In the genomic region with DNA sequence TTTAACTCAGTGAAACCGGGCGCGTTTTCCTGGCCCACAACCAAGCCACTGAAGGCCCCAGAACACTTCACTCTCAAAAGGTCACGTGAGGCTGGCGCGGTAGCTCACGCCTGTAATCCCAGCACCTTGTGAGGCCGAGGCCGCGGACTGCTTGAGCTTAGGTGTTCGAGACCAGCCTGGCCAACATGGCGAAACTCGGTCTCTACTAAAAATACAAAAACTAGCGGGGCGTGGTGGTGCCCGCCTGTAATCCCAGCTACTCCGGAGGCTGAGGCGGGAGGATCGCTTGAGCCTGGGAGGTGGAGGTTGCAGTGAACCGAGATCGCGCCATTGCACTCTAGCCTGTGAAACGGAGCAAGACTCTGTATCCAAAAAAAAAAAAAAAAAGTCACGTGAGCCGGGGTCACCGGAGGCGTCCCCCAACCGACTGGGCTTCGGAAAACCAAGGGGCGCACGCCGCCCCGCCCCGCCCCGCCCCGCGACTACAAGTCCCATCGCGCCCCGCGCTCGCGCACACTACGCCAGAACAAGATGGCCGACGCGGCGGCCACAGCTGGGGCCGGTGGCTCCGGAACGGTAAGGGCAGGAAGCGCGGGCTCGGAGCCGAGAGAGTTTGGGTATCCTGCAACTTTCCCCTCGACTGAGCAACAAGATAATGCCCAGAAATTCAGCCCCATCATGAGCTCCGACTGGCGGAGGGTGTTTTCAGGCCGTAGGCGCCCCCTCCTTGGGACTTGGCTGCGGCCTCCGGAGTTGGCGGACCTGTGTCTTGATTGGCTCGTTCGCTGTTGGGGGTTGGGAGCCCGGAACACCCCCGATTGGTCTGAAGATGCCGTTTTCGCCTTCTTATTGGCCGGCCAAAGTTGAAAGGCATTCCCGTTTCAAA, we compare ENCODE assay signal across 1 cellular context.
TF ChIP-seq lines count a peak whose summit lies in the region.

A gene with protein sequence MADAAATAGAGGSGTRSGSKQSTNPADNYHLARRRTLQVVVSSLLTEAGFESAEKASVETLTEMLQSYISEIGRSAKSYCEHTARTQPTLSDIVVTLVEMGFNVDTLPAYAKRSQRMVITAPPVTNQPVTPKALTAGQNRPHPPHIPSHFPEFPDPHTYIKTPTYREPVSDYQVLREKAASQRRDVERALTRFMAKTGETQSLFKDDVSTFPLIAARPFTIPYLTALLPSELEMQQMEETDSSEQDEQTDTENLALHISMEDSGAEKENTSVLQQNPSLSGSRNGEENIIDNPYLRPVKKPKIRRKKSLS (plus strand): TSS at position 514 of the 886 bp plus-strand sequence. CDS start 18 bp downstream, at position 532.

TF ChIP-seq in K562, 482 proteins besides CTCF, POLR2A, EP300 and RAD21 (continued from another document and continues in another):
- TF ChIP-seq, protein P1, sequence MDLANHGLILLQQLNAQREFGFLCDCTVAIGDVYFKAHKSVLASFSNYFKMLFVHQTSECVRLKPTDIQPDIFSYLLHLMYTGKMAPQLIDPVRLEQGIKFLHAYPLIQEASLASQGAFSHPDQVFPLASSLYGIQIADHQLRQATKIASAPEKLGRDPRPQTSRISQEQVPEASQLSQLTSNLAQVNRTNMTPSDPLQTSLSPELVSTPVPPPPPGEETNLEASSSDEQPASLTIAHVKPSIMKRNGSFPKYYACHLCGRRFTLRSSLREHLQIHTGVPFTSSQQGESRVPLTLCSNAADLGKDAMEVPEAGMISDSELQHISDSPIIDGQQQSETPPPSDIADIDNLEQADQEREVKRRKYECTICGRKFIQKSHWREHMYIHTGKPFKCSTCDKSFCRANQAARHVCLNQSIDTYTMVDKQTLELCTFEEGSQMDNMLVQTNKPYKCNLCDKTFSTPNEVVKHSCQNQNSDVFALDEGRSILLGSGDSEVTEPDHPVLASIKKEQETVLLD (IDR thresholded peaks at IDR 0.05) = peak; percentile 64; the same call in 1 of the 2 replicates
- TF ChIP-seq NCOA1 (IDR thresholded peaks at IDR 0.05; ENCODE audit: low read depth) (no peak), ZNF79 (CRISPR knock-in tag; IDR thresholded peaks at IDR 0.05; ENCODE audit: low read depth) (no peak), KLF1 (tag; IDR thresholded peaks at IDR 0.05) (0 out of 2 replicates have a peak, but pooled peaks have one; percentile 36), ATF1 (CRISPR knock-in tag; IDR thresholded peaks at IDR 0.05) (0 out of 2 replicates have a peak, but pooled peaks have one; percentile 20), ATF1 (tag; IDR thresholded peaks at IDR 0.05) (peak; percentile 96), HNRNPLL (IDR thresholded peaks at IDR 0.05; ENCODE audit: low read depth, low read length, poor library complexity, severe bottlenecking) (peak; percentile 87), ZNF146 (CRISPR knock-in tag; IDR thresholded peaks at IDR 0.05; ENCODE audit: unreplicated experiment) (no peak), EWSR1 (IDR thresholded peaks at IDR 0.05; ENCODE audit: borderline replicate concordance, low read depth, partially characterized antibody) (no peak), TEAD2 (tag; IDR thresholded peaks at IDR 0.05) (no peak), ZNF76 (CRISPR knock-in tag; IDR thresholded peaks at IDR 0.05; ENCODE audit: borderline replicate concordance) (no peak), OTX1 (CRISPR knock-in tag; IDR thresholded peaks at IDR 0.05) (peak; percentile 70; the same call in 1 of the 2 replicates), HEY1 (CRISPR knock-in tag; IDR thresholded peaks at IDR 0.05; ENCODE audit: borderline replicate concordance) (no peak), TEAD4 (IDR thresholded peaks at IDR 0.05; ENCODE audit: low read length) (peak; percentile 55), TEAD4 (CRISPR knock-in tag; IDR thresholded peaks at IDR 0.05; ENCODE audit: borderline replicate concordance) (no peak), RCOR1 (IDR thresholded peaks at IDR 0.05; ENCODE audit: borderline replicate concordance in 1 of 2, low read depth in 2 of 2, low read length in 2 of 2) (peak in 1 of 2 experiments; percentile 9; a peak in 1 of 4 replicates), PPARD (CRISPR knock-in tag; IDR thresholded peaks at IDR 0.05) (no peak), NBN (IDR thresholded peaks at IDR 0.05; ENCODE audit: low read depth) (peak; percentile 14; the same call in 1 of the 2 replicates), SREBF2 (CRISPR knock-in tag; IDR thresholded peaks at IDR 0.05) (no peak), RBM17 (IDR thresholded peaks at IDR 0.05; ENCODE audit: borderline replicate concordance, low read depth, low read length) (no peak), HLTF (IDR thresholded peaks at IDR 0.05) (peak; percentile 67; the same call in 1 of the 2 replicates), ETV5 (CRISPR knock-in tag; IDR thresholded peaks at IDR 0.05; ENCODE audit: low read depth) (peak; percentile 63; the same call in 1 of the 2 replicates), SREBF1 (IDR thresholded peaks at IDR 0.05; ENCODE audit: borderline replicate concordance, low read depth, low read length) (no peak), PHTF2 (CRISPR knock-in tag; IDR thresholded peaks at IDR 0.05) (no peak), MEIS2 (IDR thresholded peaks at IDR 0.05; ENCODE audit: partially characterized antibody) (no peak)
- TF ChIP-seq, protein P2, sequence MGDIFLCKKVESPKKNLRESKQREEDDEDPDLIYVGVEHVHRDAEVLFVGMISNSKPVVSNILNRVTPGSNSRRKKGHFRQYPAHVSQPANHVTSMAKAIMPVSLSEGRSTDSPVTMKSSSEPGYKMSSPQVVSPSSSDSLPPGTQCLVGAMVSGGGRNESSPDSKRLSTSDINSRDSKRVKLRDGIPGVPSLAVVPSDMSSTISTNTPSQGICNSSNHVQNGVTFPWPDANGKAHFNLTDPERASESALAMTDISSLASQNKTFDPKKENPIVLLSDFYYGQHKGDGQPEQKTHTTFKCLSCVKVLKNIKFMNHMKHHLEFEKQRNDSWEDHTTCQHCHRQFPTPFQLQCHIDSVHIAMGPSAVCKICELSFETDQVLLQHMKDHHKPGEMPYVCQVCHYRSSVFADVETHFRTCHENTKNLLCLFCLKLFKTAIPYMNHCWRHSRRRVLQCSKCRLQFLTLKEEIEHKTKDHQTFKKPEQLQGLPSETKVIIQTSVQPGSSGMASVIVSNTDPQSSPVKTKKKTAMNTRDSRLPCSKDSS (IDR thresholded peaks at IDR 0.05; ENCODE audit: low read depth, partially characterized antibody) = no peak
- TF ChIP-seq, protein P3, sequence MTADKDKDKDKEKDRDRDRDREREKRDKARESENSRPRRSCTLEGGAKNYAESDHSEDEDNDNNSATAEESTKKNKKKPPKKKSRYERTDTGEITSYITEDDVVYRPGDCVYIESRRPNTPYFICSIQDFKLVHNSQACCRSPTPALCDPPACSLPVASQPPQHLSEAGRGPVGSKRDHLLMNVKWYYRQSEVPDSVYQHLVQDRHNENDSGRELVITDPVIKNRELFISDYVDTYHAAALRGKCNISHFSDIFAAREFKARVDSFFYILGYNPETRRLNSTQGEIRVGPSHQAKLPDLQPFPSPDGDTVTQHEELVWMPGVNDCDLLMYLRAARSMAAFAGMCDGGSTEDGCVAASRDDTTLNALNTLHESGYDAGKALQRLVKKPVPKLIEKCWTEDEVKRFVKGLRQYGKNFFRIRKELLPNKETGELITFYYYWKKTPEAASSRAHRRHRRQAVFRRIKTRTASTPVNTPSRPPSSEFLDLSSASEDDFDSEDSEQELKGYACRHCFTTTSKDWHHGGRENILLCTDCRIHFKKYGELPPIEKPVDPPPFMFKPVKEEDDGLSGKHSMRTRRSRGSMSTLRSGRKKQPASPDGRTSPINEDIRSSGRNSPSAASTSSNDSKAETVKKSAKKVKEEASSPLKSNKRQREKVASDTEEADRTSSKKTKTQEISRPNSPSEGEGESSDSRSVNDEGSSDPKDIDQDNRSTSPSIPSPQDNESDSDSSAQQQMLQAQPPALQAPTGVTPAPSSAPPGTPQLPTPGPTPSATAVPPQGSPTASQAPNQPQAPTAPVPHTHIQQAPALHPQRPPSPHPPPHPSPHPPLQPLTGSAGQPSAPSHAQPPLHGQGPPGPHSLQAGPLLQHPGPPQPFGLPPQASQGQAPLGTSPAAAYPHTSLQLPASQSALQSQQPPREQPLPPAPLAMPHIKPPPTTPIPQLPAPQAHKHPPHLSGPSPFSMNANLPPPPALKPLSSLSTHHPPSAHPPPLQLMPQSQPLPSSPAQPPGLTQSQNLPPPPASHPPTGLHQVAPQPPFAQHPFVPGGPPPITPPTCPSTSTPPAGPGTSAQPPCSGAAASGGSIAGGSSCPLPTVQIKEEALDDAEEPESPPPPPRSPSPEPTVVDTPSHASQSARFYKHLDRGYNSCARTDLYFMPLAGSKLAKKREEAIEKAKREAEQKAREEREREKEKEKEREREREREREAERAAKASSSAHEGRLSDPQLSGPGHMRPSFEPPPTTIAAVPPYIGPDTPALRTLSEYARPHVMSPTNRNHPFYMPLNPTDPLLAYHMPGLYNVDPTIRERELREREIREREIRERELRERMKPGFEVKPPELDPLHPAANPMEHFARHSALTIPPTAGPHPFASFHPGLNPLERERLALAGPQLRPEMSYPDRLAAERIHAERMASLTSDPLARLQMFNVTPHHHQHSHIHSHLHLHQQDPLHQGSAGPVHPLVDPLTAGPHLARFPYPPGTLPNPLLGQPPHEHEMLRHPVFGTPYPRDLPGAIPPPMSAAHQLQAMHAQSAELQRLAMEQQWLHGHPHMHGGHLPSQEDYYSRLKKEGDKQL (CRISPR knock-in tag; IDR thresholded peaks at IDR 0.05; ENCODE audit: borderline replicate concordance) = no peak
- TF ChIP-seq, protein P4, sequence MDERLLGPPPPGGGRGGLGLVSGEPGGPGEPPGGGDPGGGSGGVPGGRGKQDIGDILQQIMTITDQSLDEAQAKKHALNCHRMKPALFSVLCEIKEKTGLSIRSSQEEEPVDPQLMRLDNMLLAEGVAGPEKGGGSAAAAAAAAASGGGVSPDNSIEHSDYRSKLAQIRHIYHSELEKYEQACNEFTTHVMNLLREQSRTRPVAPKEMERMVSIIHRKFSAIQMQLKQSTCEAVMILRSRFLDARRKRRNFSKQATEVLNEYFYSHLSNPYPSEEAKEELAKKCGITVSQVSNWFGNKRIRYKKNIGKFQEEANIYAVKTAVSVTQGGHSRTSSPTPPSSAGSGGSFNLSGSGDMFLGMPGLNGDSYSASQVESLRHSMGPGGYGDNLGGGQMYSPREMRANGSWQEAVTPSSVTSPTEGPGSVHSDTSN (CRISPR knock-in tag; IDR thresholded peaks at IDR 0.05; ENCODE audit: low read depth) = no peak
- TF ChIP-seq, protein P4 (tag; conservative IDR thresholded peaks at IDR 0.05; ENCODE audit: low read depth) = peak; percentile 74
- TF ChIP-seq, protein P5, sequence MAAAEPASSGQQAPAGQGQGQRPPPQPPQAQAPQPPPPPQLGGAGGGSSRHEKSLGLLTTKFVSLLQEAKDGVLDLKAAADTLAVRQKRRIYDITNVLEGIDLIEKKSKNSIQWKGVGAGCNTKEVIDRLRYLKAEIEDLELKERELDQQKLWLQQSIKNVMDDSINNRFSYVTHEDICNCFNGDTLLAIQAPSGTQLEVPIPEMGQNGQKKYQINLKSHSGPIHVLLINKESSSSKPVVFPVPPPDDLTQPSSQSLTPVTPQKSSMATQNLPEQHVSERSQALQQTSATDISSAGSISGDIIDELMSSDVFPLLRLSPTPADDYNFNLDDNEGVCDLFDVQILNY (CRISPR knock-in tag; IDR thresholded peaks at IDR 0.05) = peak; percentile 76; the same call in 1 of the 2 replicates
- TF ChIP-seq, protein P6, sequence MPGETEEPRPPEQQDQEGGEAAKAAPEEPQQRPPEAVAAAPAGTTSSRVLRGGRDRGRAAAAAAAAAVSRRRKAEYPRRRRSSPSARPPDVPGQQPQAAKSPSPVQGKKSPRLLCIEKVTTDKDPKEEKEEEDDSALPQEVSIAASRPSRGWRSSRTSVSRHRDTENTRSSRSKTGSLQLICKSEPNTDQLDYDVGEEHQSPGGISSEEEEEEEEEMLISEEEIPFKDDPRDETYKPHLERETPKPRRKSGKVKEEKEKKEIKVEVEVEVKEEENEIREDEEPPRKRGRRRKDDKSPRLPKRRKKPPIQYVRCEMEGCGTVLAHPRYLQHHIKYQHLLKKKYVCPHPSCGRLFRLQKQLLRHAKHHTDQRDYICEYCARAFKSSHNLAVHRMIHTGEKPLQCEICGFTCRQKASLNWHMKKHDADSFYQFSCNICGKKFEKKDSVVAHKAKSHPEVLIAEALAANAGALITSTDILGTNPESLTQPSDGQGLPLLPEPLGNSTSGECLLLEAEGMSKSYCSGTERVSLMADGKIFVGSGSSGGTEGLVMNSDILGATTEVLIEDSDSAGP (CRISPR knock-in tag; IDR thresholded peaks at IDR 0.05) = no peak
- TF ChIP-seq, protein P7, sequence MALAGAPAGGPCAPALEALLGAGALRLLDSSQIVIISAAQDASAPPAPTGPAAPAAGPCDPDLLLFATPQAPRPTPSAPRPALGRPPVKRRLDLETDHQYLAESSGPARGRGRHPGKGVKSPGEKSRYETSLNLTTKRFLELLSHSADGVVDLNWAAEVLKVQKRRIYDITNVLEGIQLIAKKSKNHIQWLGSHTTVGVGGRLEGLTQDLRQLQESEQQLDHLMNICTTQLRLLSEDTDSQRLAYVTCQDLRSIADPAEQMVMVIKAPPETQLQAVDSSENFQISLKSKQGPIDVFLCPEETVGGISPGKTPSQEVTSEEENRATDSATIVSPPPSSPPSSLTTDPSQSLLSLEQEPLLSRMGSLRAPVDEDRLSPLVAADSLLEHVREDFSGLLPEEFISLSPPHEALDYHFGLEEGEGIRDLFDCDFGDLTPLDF (CRISPR knock-in tag; IDR thresholded peaks at IDR 0.05) = no peak
- TF ChIP-seq, protein P8, sequence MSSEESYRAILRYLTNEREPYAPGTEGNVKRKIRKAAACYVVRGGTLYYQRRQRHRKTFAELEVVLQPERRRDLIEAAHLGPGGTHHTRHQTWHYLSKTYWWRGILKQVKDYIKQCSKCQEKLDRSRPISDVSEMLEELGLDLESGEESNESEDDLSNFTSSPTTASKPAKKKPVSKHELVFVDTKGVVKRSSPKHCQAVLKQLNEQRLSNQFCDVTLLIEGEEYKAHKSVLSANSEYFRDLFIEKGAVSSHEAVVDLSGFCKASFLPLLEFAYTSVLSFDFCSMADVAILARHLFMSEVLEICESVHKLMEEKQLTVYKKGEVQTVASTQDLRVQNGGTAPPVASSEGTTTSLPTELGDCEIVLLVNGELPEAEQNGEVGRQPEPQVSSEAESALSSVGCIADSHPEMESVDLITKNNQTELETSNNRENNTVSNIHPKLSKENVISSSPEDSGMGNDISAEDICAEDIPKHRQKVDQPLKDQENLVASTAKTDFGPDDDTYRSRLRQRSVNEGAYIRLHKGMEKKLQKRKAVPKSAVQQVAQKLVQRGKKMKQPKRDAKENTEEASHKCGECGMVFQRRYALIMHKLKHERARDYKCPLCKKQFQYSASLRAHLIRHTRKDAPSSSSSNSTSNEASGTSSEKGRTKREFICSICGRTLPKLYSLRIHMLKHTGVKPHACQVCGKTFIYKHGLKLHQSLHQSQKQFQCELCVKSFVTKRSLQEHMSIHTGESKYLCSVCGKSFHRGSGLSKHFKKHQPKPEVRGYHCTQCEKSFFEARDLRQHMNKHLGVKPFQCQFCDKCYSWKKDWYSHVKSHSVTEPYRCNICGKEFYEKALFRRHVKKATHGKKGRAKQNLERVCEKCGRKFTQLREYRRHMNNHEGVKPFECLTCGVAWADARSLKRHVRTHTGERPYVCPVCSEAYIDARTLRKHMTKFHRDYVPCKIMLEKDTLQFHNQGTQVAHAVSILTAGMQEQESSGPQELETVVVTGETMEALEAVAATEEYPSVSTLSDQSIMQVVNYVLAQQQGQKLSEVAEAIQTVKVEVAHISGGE (CRISPR knock-in tag; IDR thresholded peaks at IDR 0.05) = peak in 1 of 3 experiments; percentile 84; a peak in 2 of 6 replicates
